ENCODE assay signal across 11 cellular contexts in genomic region chr18:63271881-63272299, GRCh38. TPM values are rescaled to one million over a fixed set of nuclear protein-coding genes. Genes with fewer than 3 reads are reported as not detected.
DNase-seq lines count a peak whose midpoint lies in the region; ATAC-seq and TF ChIP-seq lines count a peak whose summit lies in the region.
"Had no signal": no experiment of that assay in that cellular context is flagged by ENCODE, and none has a peak within 500 bp of the region (broad histone marks: within the 10 kb centered on the region; RNA-seq: fewer than 3 reads in every experiment).

No MANE protein-coding gene starts in this region.

- no peaks in the 10 kb centered on the region for H3K9me3 Mint-ChIP-seq in activated T-cell treated with anti-CD3 and anti-CD28 coated beads, Interleukin-2, amount 50 U/mL, for 24 hours

- TF ChIP-seq CTCF in Peyer's patch (IDR thresholded peaks at IDR 0.05), result no peak
- no peak for TF ChIP-seq CTCF in tibial artery (IDR thresholded peaks at IDR 0.05)

- H3K36me3 ChIP-seq in Peyer's patch (no peaks in the 10 kb centered on the region), tibial artery (no peaks in the 10 kb centered on the region)

- H3K4me3 Mint-ChIP-seq in activated T-cell treated with anti-CD3 and anti-CD28 coated beads, Interleukin-2, amount 50 U/mL, for 24 hours, result no peak overlapping the region

- H3K27ac Mint-ChIP-seq in activated T-cell treated with anti-CD3 and anti-CD28 coated beads, Interleukin-2, amount 50 U/mL, for 24 hours, result no peak overlapping the region

- H3K4me3 ChIP-seq in Peyer's patch (no peak overlapping the region), tibial artery (no peak overlapping the region)

- peak; percentile 37 for ATAC-seq in left lobe of liver
- no peak for ATAC-seq in GM21367 (IDR thresholded peaks at IDR 0.05; ENCODE audit: unreplicated experiment)
- ATAC-seq: left colon had no signal

- H3K9me3 ChIP-seq in Peyer's patch (no peaks in the 10 kb centered on the region), tibial artery (no peaks in the 10 kb centered on the region)

- peak overlapping the region in 3 of 4 donors; percentile 14 to 43 (median 18) for H3K27ac ChIP-seq in Peyer's patch
- H3K27ac ChIP-seq in tibial artery, result peak overlapping the region; percentile 2 to 3

- no peaks in the 10 kb centered on the region for H3K27me3 Mint-ChIP-seq in activated T-cell treated with anti-CD3 and anti-CD28 coated beads, Interleukin-2, amount 50 U/mL, for 24 hours

- H3K27me3 ChIP-seq in Peyer's patch, result no peaks in the 10 kb centered on the region
- no peaks in the 10 kb centered on the region for H3K27me3 ChIP-seq in tibial artery

- H3K4me1 ChIP-seq in Peyer's patch, result peaks cover 0 to 1% (median 0%) of the 10 kb centered on the region in 4 donors
- H3K4me1 ChIP-seq in tibial artery, result peaks cover 0 to 16% (median 9%) of the 10 kb centered on the region in 4 donors

- no peak for TF ChIP-seq POLR2A in Peyer's patch (IDR thresholded peaks at IDR 0.05)

- peaks cover 90% of the 10 kb centered on the region for H3K4me1 Mint-ChIP-seq in activated T-cell treated with anti-CD3 and anti-CD28 coated beads, Interleukin-2, amount 50 U/mL, for 24 hours (ENCODE audit: low read depth)

- H3K36me3 Mint-ChIP-seq in activated T-cell treated with anti-CD3 and anti-CD28 coated beads, Interleukin-2, amount 50 U/mL, for 24 hours (ENCODE audit: low read depth), result peaks cover 84% of the 10 kb centered on the region

- intact Hi-C loops in tibial artery (cut with DNase I; ENCODE audit: low total_unique reads), result no loop called here

- peak; percentile 28 for DNase-seq in SIG-M5 treated with dmso at 0.1 percent for 504 hours (lab: John Stamatoyannopoulos, UW; ENCODE audit: unreplicated experiment)
- no peak for DNase-seq in SIG-M5 (lab: John Stamatoyannopoulos, UW)
- DNase-seq in Peyer's patch, result no peak
- DNase-seq in left lobe of liver (ENCODE audit: low spot score), result no peak
- peak; percentile 56 to 74 for DNase-seq in tibial artery
- no peak for DNase-seq in activated T-cell treated with anti-CD3 and anti-CD28 coated beads, Interleukin-2, amount 50 U/mL, for 24 hours
- no peak for DNase-seq in glomerular visceral epithelial cell (ENCODE audit: extremely low spot score)
- DNase-seq: left colon, NCI-H2107, T-helper 2 cell had no signal

RNA-seq across cellular contexts. Expression of gene BCL2, which starts 47.7 kb away (rescaled TPM):
- 10 to 100 TPM; 16.2 to 54.5 (median 20.7) TPM for total RNA-seq in Peyer's patch
- 1.0 TPM for total RNA-seq in left lobe of liver

Comparison
In these comparisons a context has a peak if more than half of its experiments do, and no peak if none do; other contexts are left out.
1. DNase-seq: peak in SIG-M5 treated with dmso at 0.1 percent for 504 hours (single experiment) and tibial artery (2 of 2); none in SIG-M5 (single experiment), Peyer's patch (0 of 3), left lobe of liver (single experiment), activated T-cell treated with anti-CD3 and anti-CD28 coated beads, Interleukin-2, amount 50 U/mL, for 24 hours (single experiment) and glomerular visceral epithelial cell (single experiment).